17 cellular contexts compared by ENCODE assay signal in genomic region chr2:66694087-66694858, GRCh38.
"Had no signal": no experiment of that assay in that cellular context is flagged by ENCODE, and none has a peak within 500 bp of the region (broad histone marks: within the 10 kb centered on the region; RNA-seq: fewer than 3 reads in every experiment).

No MANE protein-coding gene starts in this region.

- H3K4me1 ChIP-seq: right lobe of liver, suprapubic skin had no signal

- H3K9me3 ChIP-seq: neutrophil, right lobe of liver, suprapubic skin had no signal

- H3K4me3 Mint-ChIP-seq: activated CD4-positive, alpha-beta T cell treated with anti-CD3 and anti-CD28 coated beads, Interleukin-2, amount 10 ng/mL, durations not matched to agents 7 days and 5 days; endodermal cell; naive B cell had no signal

- H3K9me3 Mint-ChIP-seq: activated CD4-positive, alpha-beta T cell treated with anti-CD3 and anti-CD28 coated beads, Interleukin-2, amount 10 ng/mL, durations not matched to agents 7 days and 5 days; endodermal cell; naive B cell had no signal

- ATAC-seq: left lobe of liver, right lobe of liver, SK-N-SH treated with all-trans-retinoic acid at 6 μM for 48 hours had no signal

- DNase-seq: activated CD4-positive, alpha-beta T cell treated with anti-CD3 and anti-CD28 coated beads, Interleukin-2, amount 10 ng/mL, durations not matched to agents 7 days and 5 days; activated CD4-positive, CD25-positive, alpha-beta regulatory T cell; activated naive CD4-positive, alpha-beta T cell treated with anti-CD3 and anti-CD28 coated beads, Interleukin-2, amount 50 U/mL, for 16 hours; amniotic stem cell; brain microvascular endothelial cell; endodermal cell; foreskin fibroblast; islet precursor cell; mesenchymal stem cell; naive B cell; right lobe of liver; stimulated activated CD4-positive, alpha-beta T cell treated with anti-CD3 and anti-CD28 coated beads, Interleukin-2, amount 100 ng/mL, for 24 hours; stimulated activated naive CD4-positive, alpha-beta T cell had no signal

- H3K4me1 Mint-ChIP-seq: activated CD4-positive, alpha-beta T cell treated with anti-CD3 and anti-CD28 coated beads, Interleukin-2, amount 10 ng/mL, durations not matched to agents 7 days and 5 days; naive B cell had no signal

- H3K4me3 ChIP-seq: right lobe of liver, suprapubic skin had no signal

- H3K27ac Mint-ChIP-seq: activated CD4-positive, alpha-beta T cell treated with anti-CD3 and anti-CD28 coated beads, Interleukin-2, amount 10 ng/mL, durations not matched to agents 7 days and 5 days; endodermal cell had no signal

- H3K27me3 ChIP-seq: brain microvascular endothelial cell, neutrophil, right lobe of liver, suprapubic skin had no signal

- H3K27me3 Mint-ChIP-seq: activated CD4-positive, alpha-beta T cell treated with anti-CD3 and anti-CD28 coated beads, Interleukin-2, amount 10 ng/mL, durations not matched to agents 7 days and 5 days had no signal

- H3K36me3 Mint-ChIP-seq: naive B cell had no signal

- H3K36me3 ChIP-seq: brain microvascular endothelial cell, neutrophil, right lobe of liver, suprapubic skin had no signal

- H3K27ac ChIP-seq: brain microvascular endothelial cell, neutrophil, right lobe of liver, suprapubic skin had no signal
